In genomic region chr10:80658068-80658467, GRCh38 we compare ENCODE assay signal across 2 cellular contexts.
TF ChIP-seq lines count a peak whose summit lies in the region.

No MANE protein-coding gene starts in this region.

TF ChIP-seq in HepG2, 621 proteins besides CTCF, POLR2A, EP300 and RAD21:
- TF ChIP-seq ZNF280D (CRISPR knock-in tag; IDR thresholded peaks at IDR 0.05) (no peak), GMEB1 (CRISPR knock-in tag; IDR thresholded peaks at IDR 0.05; ENCODE audit: borderline replicate concordance) (no peak), RXRA (CRISPR knock-in tag; IDR thresholded peaks at IDR 0.05) (no peak), ZNF776 (CRISPR knock-in tag; IDR thresholded peaks at IDR 0.05) (no peak), ATF6 (CRISPR knock-in tag; conservative IDR thresholded peaks at IDR 0.05) (no peak), HNRNPL (IDR thresholded peaks at IDR 0.05; ENCODE audit: low read depth, low read length) (no peak), MED1 (CRISPR knock-in tag; IDR thresholded peaks at IDR 0.05) (no peak), ARHGAP35 (CRISPR knock-in tag; IDR thresholded peaks at IDR 0.05; ENCODE audit: borderline replicate concordance) (no peak), PHB2 (IDR thresholded peaks at IDR 0.05; ENCODE audit: partially characterized antibody) (peak; percentile 67), KDM6A (CRISPR knock-in tag; IDR thresholded peaks at IDR 0.05; ENCODE audit: low read depth) (no peak), ZNF646 (CRISPR knock-in tag; IDR thresholded peaks at IDR 0.05) (peak; percentile 25; the same call in 1 of the 2 replicates), JDP2 (CRISPR knock-in tag; IDR thresholded peaks at IDR 0.05; ENCODE audit: borderline replicate concordance) (no peak)
TF ChIP-seq in HepG2: peak in this region for 2.

TF ChIP-seq in H1, 55 proteins besides CTCF, POLR2A, EP300 and RAD21 (continued from another document):
- TF ChIP-seq SP1 (IDR thresholded peaks at IDR 0.05; ENCODE audit: low read depth, low read length) = no peak
- no peak for TF ChIP-seq ATF3 (IDR thresholded peaks at IDR 0.05; ENCODE audit: insufficient read depth, low read depth, low read length)
- no peak for TF ChIP-seq ATF2 (IDR thresholded peaks at IDR 0.05; ENCODE audit: low read length)
- TF ChIP-seq E2F6 (IDR thresholded peaks at IDR 0.05) = no peak
- no peak for TF ChIP-seq EZH2 (IDR thresholded peaks at IDR 0.05; ENCODE audit: low read depth, low read length, severe bottlenecking)
- no peak for TF ChIP-seq JUND (IDR thresholded peaks at IDR 0.05; ENCODE audit: low read length)
- no peak for TF ChIP-seq KDM5A (IDR thresholded peaks at IDR 0.05; ENCODE audit: low read length)
- TF ChIP-seq TBP (IDR thresholded peaks at IDR 0.05; ENCODE audit: low read depth, low read length) = no peak
- no peak for TF ChIP-seq ZNF274 (IDR thresholded peaks at IDR 0.05; ENCODE audit: borderline replicate concordance, extremely low read depth, low read length)
- no peak for TF ChIP-seq CREB1 (IDR thresholded peaks at IDR 0.05)
